In genomic region chr11:66287256-66288137, GRCh38 we compare ENCODE assay signal across 9 cellular contexts. TPM values are rescaled to one million over a fixed set of nuclear protein-coding genes. Genes with fewer than 3 reads are reported as not detected.
A peak's percentile ranks its signal among the peaks of the same experiment; 100 is the strongest.
DNase-seq lines count a peak whose midpoint lies in the region; ATAC-seq and TF ChIP-seq lines count a peak whose summit lies in the region.
"Had no signal": no experiment of that assay in that cellular context is flagged by ENCODE, and none has a peak within 500 bp of the region (broad histone marks: within the 10 kb centered on the region; RNA-seq: fewer than 3 reads in every experiment).

No MANE protein-coding gene starts in this region.

- TF ChIP-seq EP300 in sigmoid colon (IDR thresholded peaks at IDR 0.05) = no peak

- DNase-seq in GM12865 (ENCODE audit: low read depth) (no peak), RWPE2 (ENCODE audit: low spot score) (no peak), esophagus squamous epithelium (lab: John Stamatoyannopoulos, UW) (no peak), sigmoid colon (no peak), dedifferentiated amniotic fluid mesenchymal stem cell (ENCODE audit: extremely low spot score) (no peak), 8988T (no peak), NCI-H146 treated with DMSO at 0.1 percent for 48 hours (lab: John Stamatoyannopoulos, UW; ENCODE audit: unreplicated experiment) (no peak)
- DNase-seq: SIG-M5 had no signal

- H3K9me3 ChIP-seq in RWPE2 (ENCODE audit: severe bottlenecking) (no peaks in the 10 kb centered on the region), esophagus squamous epithelium (no peaks in the 10 kb centered on the region), sigmoid colon (no peaks in the 10 kb centered on the region)

- H3K4me3 ChIP-seq in GM12865 (ENCODE audit: low read depth, low read length) (peak overlapping the region; percentile 80), RWPE2 (ENCODE audit: severe bottlenecking) (peak overlapping the region; percentile 78), esophagus squamous epithelium (peak overlapping the region in 2 of 4 donors; percentile 78 to 99), sigmoid colon (peak overlapping the region in 3 of 4 donors; percentile 74 to 80 (median 78))

- ATAC-seq in RWPE2 (ENCODE audit: low read depth) = no peak
- ATAC-seq in HG02885 (IDR thresholded peaks at IDR 0.05; ENCODE audit: poor library complexity, unreplicated experiment) = no peak

- intact Hi-C loops in esophagus squamous epithelium (cut with DNase I) (loop anchor here (10.0 kb wide), 1 partner anchor 63 kb away; no protein-coding TSS in a partner anchor), sigmoid colon (cut with DNase I) (no loop called here)

- no peak for TF ChIP-seq POLR2A in esophagus squamous epithelium (IDR thresholded peaks at IDR 0.05)
- TF ChIP-seq POLR2A in sigmoid colon (IDR thresholded peaks at IDR 0.05) = no peak

- H3K4me1 ChIP-seq in RWPE2 (ENCODE audit: insufficient read depth, poor library complexity, severe bottlenecking) (peaks cover 7% of the 10 kb centered on the region), esophagus squamous epithelium (peaks cover 24 to 59% (median 30%) of the 10 kb centered on the region in 3 donors), sigmoid colon (peaks cover 0 to 48% (median 38%) of the 10 kb centered on the region in 4 donors)

- peaks cover 13% of the 10 kb centered on the region; the same call in 1 of the 2 replicates for H3K36me3 ChIP-seq in RWPE2 (ENCODE audit: low read depth)
- peaks cover 0 to 47% (median 3%) of the 10 kb centered on the region in 3 donors for H3K36me3 ChIP-seq in esophagus squamous epithelium
- H3K36me3 ChIP-seq in sigmoid colon = peaks cover 0 to 8% (median 0%) of the 10 kb centered on the region in 4 donors

- H3K27ac ChIP-seq in RWPE2 (ENCODE audit: poor library complexity, severe bottlenecking) (peak overlapping the region; percentile 61), esophagus squamous epithelium (peak overlapping the region in 3 of 4 donors; percentile 91 to 97 (median 96)), sigmoid colon (peak overlapping the region in 1 of 4 donors; percentile 90)

- TF ChIP-seq CTCF in GM12865 (IDR thresholded peaks at IDR 0.05; ENCODE audit: insufficient read depth, low read depth, low read length, missing control alignments) = no peak
- TF ChIP-seq CTCF in RWPE2 (IDR thresholded peaks at IDR 0.05; ENCODE audit: poor library complexity, severe bottlenecking) = no peak
- TF ChIP-seq CTCF in esophagus squamous epithelium (IDR thresholded peaks at IDR 0.05) = no peak
- no peak for TF ChIP-seq CTCF in sigmoid colon (IDR thresholded peaks at IDR 0.05)

- WGBS in esophagus squamous epithelium, 2 donors = 65 to 68% methylated on average over 8 to 11 of the region's 16 CpGs
- WGBS in sigmoid colon, 2 donors = 74 to 81% methylated on average over 16 of the region's 16 CpGs

- H3K27me3 ChIP-seq in RWPE2 (ENCODE audit: insufficient read depth, poor library complexity, severe bottlenecking) = peaks cover 11% of the 10 kb centered on the region
- H3K27me3 ChIP-seq in esophagus squamous epithelium = peaks cover 6 to 22% (median 6%) of the 10 kb centered on the region in 4 donors
- peaks cover 14 to 15% (median 14%) of the 10 kb centered on the region in 3 donors for H3K27me3 ChIP-seq in sigmoid colon

RNA-seq across cellular contexts. Expression of gene YIF1A, which starts 1.4 kb away (rescaled TPM):
- 10 to 100 TPM; 51.9 to 71.9 (median 63.8) TPM for total RNA-seq in esophagus squamous epithelium
- total RNA-seq in sigmoid colon = 10 to 100 TPM; 43.5 to 72.4 (median 61.9) TPM
- polyA plus RNA-seq in sigmoid colon = 100 to 1,000 TPM in 1 of 3 donors, 10 to 100 TPM in 2; 30.3 to 104 (median 45.0) TPM

RNA-seq across cellular contexts. Expression of gene TMEM151A, which starts 4.2 kb away (rescaled TPM):
- total RNA-seq in esophagus squamous epithelium (not detected), sigmoid colon (under 1 TPM in 2 of 4 donors, not detected in 2; 0.27 to 0.36 TPM)
- polyA plus RNA-seq in sigmoid colon = under 1 TPM in 1 of 3 donors, not detected in 2; 0.36 TPM

RNA-seq across cellular contexts. Expression of gene CNIH2, which starts 9.5 kb away (rescaled TPM):
- total RNA-seq in esophagus squamous epithelium (under 1 TPM in 2 of 4 donors, not detected in 2; 0.48 to 0.70 TPM), sigmoid colon (1 to 10 TPM in 1 of 4 donors, not detected in 3; 1.7 TPM)
- under 1 TPM in 1 of 3 donors, not detected in 2; 0.63 TPM for polyA plus RNA-seq in sigmoid colon

RNA-seq across cellular contexts. Expression of gene RAB1B, which starts 19.1 kb away (rescaled TPM):
- 100 to 1,000 TPM in 2 of 4 donors, 10 to 100 TPM in 2; 83.7 to 148 (median 110) TPM for total RNA-seq in esophagus squamous epithelium
- total RNA-seq in sigmoid colon = 10 to 100 TPM; 65.4 to 93.7 (median 77.3) TPM
- 100 to 1,000 TPM; 196 to 286 (median 243) TPM for polyA plus RNA-seq in sigmoid colon

RNA-seq across cellular contexts. Expression of gene CD248, which starts 29.3 kb away (rescaled TPM):
- total RNA-seq in esophagus squamous epithelium (10 to 100 TPM in 1 of 4 donors, 1 to 10 TPM in 3; 1.9 to 13.2 (median 6.1) TPM), sigmoid colon (10 to 100 TPM in 2 of 4 donors, 1 to 10 TPM in 2; 5.8 to 26.3 (median 13.0) TPM)
- polyA plus RNA-seq in sigmoid colon = 10 to 100 TPM in 1 of 3 donors, 1 to 10 TPM in 2; 1.2 to 13.7 (median 3.0) TPM
